In genomic region chr1:61743716-61744620, GRCh38 we compare ENCODE assay signal across 8 cellular contexts. TPM values are rescaled to one million over a fixed set of nuclear protein-coding genes. Genes with fewer than 3 reads are reported as not detected.
DNase-seq lines count a peak whose midpoint lies in the region; ATAC-seq and TF ChIP-seq lines count a peak whose summit lies in the region.
"Had no signal": no experiment of that assay in that cellular context is flagged by ENCODE, and none has a peak within 500 bp of the region (broad histone marks: within the 10 kb centered on the region; RNA-seq: fewer than 3 reads in every experiment).

No MANE protein-coding gene starts in this region.

- intact Hi-C loops in esophagus muscularis mucosa (cut with DNase I): loop anchor here (10.0 kb wide), 1 partner anchor 91 kb away; no protein-coding TSS in a partner anchor

- DNase-seq in H9 (no peak), T-cell (no peak), esophagus muscularis mucosa (ENCODE audit: extremely low spot score) (no peak), putamen (ENCODE audit: low spot score) (no peak), kidney tubule cell (ENCODE audit: low spot score) (no peak)
- DNase-seq: NCI-H2171 treated with DMSO at 0.1 percent for 48 hours had no signal

- H3K9me3 Mint-ChIP-seq in H9: no peaks in the 10 kb centered on the region
- no peaks in the 10 kb centered on the region for H3K9me3 Mint-ChIP-seq in T-cell

- peaks cover 27 to 30% of the 10 kb centered on the region in 2 experiments for H3K4me1 Mint-ChIP-seq in H9
- H3K4me1 Mint-ChIP-seq in T-cell: peaks cover 32 to 40% (median 40%) of the 10 kb centered on the region in 3 donors

- H3K27ac ChIP-seq in H9 (ENCODE audit: insufficient read length, low read depth, low read length) (no peak overlapping the region), esophagus muscularis mucosa (replicated peaks in 1 of 4) (peak overlapping the region; percentile 95 to 98 (median 98)), rectal smooth muscle tissue (ENCODE audit: low read depth, low read length) (peak overlapping the region; percentile 96)

- H3K4me3 Mint-ChIP-seq in H9 (peak overlapping the region; percentile 86 to 93), T-cell (peak overlapping the region; percentile 72 to 84 (median 75))

- peaks cover 9% of the 10 kb centered on the region for H3K23me2 ChIP-seq in H9 (ENCODE audit: insufficient read length, low read depth, low read length, poor library complexity, severe bottlenecking)

- no peaks in the 10 kb centered on the region for H3K9me3 ChIP-seq in H9 (ENCODE audit: control insufficient read depth, low read depth, low read length)
- no peaks in the 10 kb centered on the region for H3K9me3 ChIP-seq in esophagus muscularis mucosa

- H3K4me2 ChIP-seq in H9 (ENCODE audit: insufficient read depth, insufficient read length, low read length): peak overlapping the region; percentile 72

- no peak overlapping the region for H2BK20ac ChIP-seq in H9 (ENCODE audit: low read depth, low read length, poor library complexity, severe bottlenecking)

- ATAC-seq in T-cell (replicated peaks in 1 of 4): no peak
- no peak for ATAC-seq in GM19467 (IDR thresholded peaks at IDR 0.05; ENCODE audit: unreplicated experiment)

- WGBS in H9 (ENCODE audit: extremely low coverage, insufficient read length, low lambda C conversion rate): no CpG with 5 or more reads among the region's 6 CpGs
- 94% methylated on average over 6 of the region's 6 CpGs for WGBS in esophagus muscularis mucosa

- no peak overlapping the region for H2AK5ac ChIP-seq in H9 (ENCODE audit: insufficient read length, low read length)

- H3K36me3 Mint-ChIP-seq in H9 (ENCODE audit: insufficient read depth in 1 of 3, low read depth in 3 of 3): peaks cover 0 to 5% (median 5%) of the 10 kb centered on the region in 3 experiments; a peak in 4 of 7 replicates
- peaks cover 4% of the 10 kb centered on the region for H3K36me3 Mint-ChIP-seq in T-cell

- H4K8ac ChIP-seq in H9 (replicated peaks; ENCODE audit: insufficient read length, low read depth, low read length): no peak overlapping the region

- peaks cover 3% of the 10 kb centered on the region for H3K79me1 ChIP-seq in H9 (ENCODE audit: insufficient read depth, low read depth, low read length, poor library complexity, severe bottlenecking)

- peaks cover 13% of the 10 kb centered on the region; the same call in 1 of the 2 replicates for H3K79me2 ChIP-seq in H9 (ENCODE audit: insufficient read depth, low read length)

- H2BK15ac ChIP-seq in H9 (ENCODE audit: low read depth, low read length): no peak overlapping the region

- no peak overlapping the region for H2BK5ac ChIP-seq in H9 (ENCODE audit: insufficient read length, low read length)

- H4K20me1 ChIP-seq in H9 (ENCODE audit: control insufficient read depth, insufficient read depth, insufficient read length): no peaks in the 10 kb centered on the region

- TF ChIP-seq POLR2A in esophagus muscularis mucosa (IDR thresholded peaks at IDR 0.05; ENCODE audit: low read depth): no peak

- H3T11ph ChIP-seq in H9 (ENCODE audit: low read length): no peak overlapping the region

- no peak overlapping the region for H3K9ac ChIP-seq in H9 (ENCODE audit: extremely low read depth, insufficient read length, low read length)
- peak overlapping the region; percentile 99 for H3K9ac ChIP-seq in rectal smooth muscle tissue (ENCODE audit: low read length)

- H4K5ac ChIP-seq in H9 (ENCODE audit: insufficient read length, low read depth, low read length): no peak overlapping the region

- H3K4me3 ChIP-seq in esophagus muscularis mucosa (peak overlapping the region in 3 of 4 donors; percentile 88 to 99 (median 95)), rectal smooth muscle tissue (ENCODE audit: low read length) (peak overlapping the region; percentile 88)

- no peaks in the 10 kb centered on the region for H3K36me3 ChIP-seq in esophagus muscularis mucosa
- H3K36me3 ChIP-seq in rectal smooth muscle tissue (ENCODE audit: control insufficient read depth, insufficient read depth, low read length): no peaks in the 10 kb centered on the region

- no peak overlapping the region for H3K18ac ChIP-seq in H9 (ENCODE audit: insufficient read length, low read depth, low read length)

- H2BK120ac ChIP-seq in H9 (ENCODE audit: low read depth, low read length, poor library complexity, severe bottlenecking): no peak overlapping the region

- H3K27me3 Mint-ChIP-seq in H9 (ENCODE audit: low read depth) (no peaks in the 10 kb centered on the region), T-cell (no peaks in the 10 kb centered on the region)

- TF ChIP-seq CTCF in H9 (conservative IDR thresholded peaks at IDR 0.05): no peak
- no peak for TF ChIP-seq CTCF in esophagus muscularis mucosa (IDR thresholded peaks at IDR 0.05)

- no peak overlapping the region for H3K56ac ChIP-seq in H9 (ENCODE audit: insufficient read length, low read depth, low read length)

- CTCF ChIA-PET in T-cell (lab: Charles Lee): no interaction called here

- H2BK12ac ChIP-seq in H9 (ENCODE audit: insufficient read length, low read depth, low read length): no peak overlapping the region

- H2AFZ ChIP-seq in H9 (ENCODE audit: low read length): no peak overlapping the region

- no peak overlapping the region for H3K14ac ChIP-seq in H9 (ENCODE audit: insufficient read depth, low read length)

- no peak overlapping the region for H4K91ac ChIP-seq in H9 (ENCODE audit: insufficient read length, low read depth, low read length)

- H3K27ac Mint-ChIP-seq in H9: no peak overlapping the region
- peak overlapping the region; percentile 62 to 80 for H3K27ac Mint-ChIP-seq in T-cell

- H3K4me1 ChIP-seq in H9 (ENCODE audit: insufficient read depth, low read length) (peaks cover 9% of the 10 kb centered on the region; the same call in 1 of the 2 replicates), esophagus muscularis mucosa (peaks cover 4 to 39% (median 36%) of the 10 kb centered on the region in 4 donors), rectal smooth muscle tissue (ENCODE audit: control insufficient read depth, insufficient read depth, low read length) (peaks cover 8% of the 10 kb centered on the region)

- POLR2A ChIA-PET in T-cell (lab: Charles Lee): interaction anchor here in 1 of 2 donors (0.5 kb wide), 1 partner anchor 677 kb away, joined by 4 read pairs; no protein-coding TSS in a partner anchor

- no peak for TF ChIP-seq EP300 in esophagus muscularis mucosa (IDR thresholded peaks at IDR 0.05)

- H3K23ac ChIP-seq in H9 (ENCODE audit: insufficient read length, low read depth, low read length): no peak overlapping the region

- H3K4ac ChIP-seq in H9 (ENCODE audit: low read depth, low read length): no peak overlapping the region

- no peaks in the 10 kb centered on the region for H3K27me3 ChIP-seq in H9 (ENCODE audit: insufficient read depth, low read length)
- no peaks in the 10 kb centered on the region for H3K27me3 ChIP-seq in esophagus muscularis mucosa
- no peaks in the 10 kb centered on the region for H3K27me3 ChIP-seq in rectal smooth muscle tissue (ENCODE audit: control insufficient read depth, insufficient read depth, low read length)

RNA-seq across cellular contexts. Expression of gene PATJ, which starts 1.7 kb away (rescaled TPM):
- 43.7 and 47.3 TPM in 2 replicates for total RNA-seq in H9 (2021)
- 10 to 100 TPM; 31.3 to 65.3 (median 35.7) TPM for total RNA-seq in T-cell
- 10 to 100 TPM; 25.7 to 37.4 (median 31.8) TPM for total RNA-seq in esophagus muscularis mucosa

RNA-seq across cellular contexts. Expression of gene TM2D1, which starts 19.0 kb away (rescaled TPM):
- total RNA-seq in H9 (2021) (14.0 and 20.3 TPM in 2 replicates), T-cell (10 to 100 TPM; 21.1 to 41.7 (median 38.5) TPM), esophagus muscularis mucosa (10 to 100 TPM; 59.6 to 73.5 (median 66.3) TPM)

Comparison
In these comparisons a context has a peak if more than half of its experiments do, and no peak if none do; other contexts are left out.
1. H3K27ac Mint-ChIP-seq: peak in T-cell (2 of 2); none in H9 (0 of 3).